Comparison of ENCODE assay signal across 1 cellular context in the genomic region with DNA sequence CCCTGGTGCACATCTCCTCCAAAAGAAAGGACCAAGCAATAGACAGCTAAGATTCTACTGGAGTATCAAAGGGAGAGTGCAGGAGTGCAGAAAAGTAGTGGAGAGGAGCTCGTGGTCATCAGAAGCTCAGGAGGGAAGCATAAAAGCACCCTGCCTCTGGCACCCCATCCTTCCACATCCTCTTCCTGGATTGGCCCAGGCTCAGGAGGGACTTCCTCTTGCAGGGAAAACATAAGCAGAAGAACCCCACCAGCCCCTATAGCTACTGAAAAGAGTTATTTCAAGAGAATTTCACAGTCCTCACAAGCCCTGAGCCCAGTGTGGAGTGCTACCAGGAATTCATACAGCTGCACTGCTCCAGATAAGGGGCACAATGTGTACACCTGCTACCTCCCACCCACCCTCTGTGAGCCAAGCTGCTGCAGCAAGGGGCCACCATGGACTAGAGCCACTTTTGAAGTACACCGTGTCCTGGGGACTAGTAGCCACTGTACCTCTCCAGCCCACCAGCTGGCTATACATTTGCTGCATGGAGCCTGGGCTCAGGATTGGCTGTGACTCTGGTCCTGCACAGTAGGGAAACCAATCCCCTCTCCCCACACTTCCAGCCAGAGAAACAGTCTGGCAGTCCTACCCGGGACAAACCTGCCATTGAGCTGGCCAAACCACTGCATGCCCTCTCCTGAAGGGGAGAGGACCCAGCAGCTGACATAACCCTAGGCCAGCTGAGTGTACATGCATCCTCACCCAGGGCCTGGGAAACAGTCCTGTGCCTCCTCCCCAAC.
TF ChIP-seq lines count a peak whose summit lies in the region.

No MANE protein-coding gene starts in this region.

TF ChIP-seq in HepG2, 621 proteins besides CTCF, POLR2A, EP300 and RAD21:
- TF ChIP-seq TOPORS (CRISPR knock-in tag; IDR thresholded peaks at IDR 0.05), result no peak
- no peak for TF ChIP-seq KLF6 (CRISPR knock-in tag; IDR thresholded peaks at IDR 0.05)
- TF ChIP-seq SNRNP70 (IDR thresholded peaks at IDR 0.05; ENCODE audit: low read depth, low read length), result no peak
- no peak for TF ChIP-seq TFDP1 (CRISPR knock-in tag; IDR thresholded peaks at IDR 0.05; ENCODE audit: borderline replicate concordance)
- no peak for TF ChIP-seq SMARCC2 (IDR thresholded peaks at IDR 0.05)
- TF ChIP-seq NR2F1 (CRISPR knock-in tag; IDR thresholded peaks at IDR 0.05), result no peak
- TF ChIP-seq, protein P1, sequence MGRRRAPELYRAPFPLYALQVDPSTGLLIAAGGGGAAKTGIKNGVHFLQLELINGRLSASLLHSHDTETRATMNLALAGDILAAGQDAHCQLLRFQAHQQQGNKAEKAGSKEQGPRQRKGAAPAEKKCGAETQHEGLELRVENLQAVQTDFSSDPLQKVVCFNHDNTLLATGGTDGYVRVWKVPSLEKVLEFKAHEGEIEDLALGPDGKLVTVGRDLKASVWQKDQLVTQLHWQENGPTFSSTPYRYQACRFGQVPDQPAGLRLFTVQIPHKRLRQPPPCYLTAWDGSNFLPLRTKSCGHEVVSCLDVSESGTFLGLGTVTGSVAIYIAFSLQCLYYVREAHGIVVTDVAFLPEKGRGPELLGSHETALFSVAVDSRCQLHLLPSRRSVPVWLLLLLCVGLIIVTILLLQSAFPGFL (CRISPR knock-in tag; IDR thresholded peaks at IDR 0.05), result no peak
- TF ChIP-seq TCF7L2 (IDR thresholded peaks at IDR 0.05; ENCODE audit: low read depth, low read length), result no peak
- no peak for TF ChIP-seq RBFOX2 (IDR thresholded peaks at IDR 0.05; ENCODE audit: low read depth, low read length)
- TF ChIP-seq, protein P2, sequence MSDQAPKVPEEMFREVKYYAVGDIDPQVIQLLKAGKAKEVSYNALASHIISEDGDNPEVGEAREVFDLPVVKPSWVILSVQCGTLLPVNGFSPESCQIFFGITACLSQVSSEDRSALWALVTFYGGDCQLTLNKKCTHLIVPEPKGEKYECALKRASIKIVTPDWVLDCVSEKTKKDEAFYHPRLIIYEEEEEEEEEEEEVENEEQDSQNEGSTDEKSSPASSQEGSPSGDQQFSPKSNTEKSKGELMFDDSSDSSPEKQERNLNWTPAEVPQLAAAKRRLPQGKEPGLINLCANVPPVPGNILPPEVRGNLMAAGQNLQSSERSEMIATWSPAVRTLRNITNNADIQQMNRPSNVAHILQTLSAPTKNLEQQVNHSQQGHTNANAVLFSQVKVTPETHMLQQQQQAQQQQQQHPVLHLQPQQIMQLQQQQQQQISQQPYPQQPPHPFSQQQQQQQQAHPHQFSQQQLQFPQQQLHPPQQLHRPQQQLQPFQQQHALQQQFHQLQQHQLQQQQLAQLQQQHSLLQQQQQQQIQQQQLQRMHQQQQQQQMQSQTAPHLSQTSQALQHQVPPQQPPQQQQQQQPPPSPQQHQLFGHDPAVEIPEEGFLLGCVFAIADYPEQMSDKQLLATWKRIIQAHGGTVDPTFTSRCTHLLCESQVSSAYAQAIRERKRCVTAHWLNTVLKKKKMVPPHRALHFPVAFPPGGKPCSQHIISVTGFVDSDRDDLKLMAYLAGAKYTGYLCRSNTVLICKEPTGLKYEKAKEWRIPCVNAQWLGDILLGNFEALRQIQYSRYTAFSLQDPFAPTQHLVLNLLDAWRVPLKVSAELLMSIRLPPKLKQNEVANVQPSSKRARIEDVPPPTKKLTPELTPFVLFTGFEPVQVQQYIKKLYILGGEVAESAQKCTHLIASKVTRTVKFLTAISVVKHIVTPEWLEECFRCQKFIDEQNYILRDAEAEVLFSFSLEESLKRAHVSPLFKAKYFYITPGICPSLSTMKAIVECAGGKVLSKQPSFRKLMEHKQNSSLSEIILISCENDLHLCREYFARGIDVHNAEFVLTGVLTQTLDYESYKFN (CRISPR knock-in tag; conservative IDR thresholded peaks at IDR 0.05), result no peak
- TF ChIP-seq ZNF251 (CRISPR knock-in tag; IDR thresholded peaks at IDR 0.05), result no peak
